In genomic region chr16:2343211-2343610, GRCh38 we compare ENCODE assay signal across 21 cellular contexts. TPM values are rescaled to one million over a fixed set of nuclear protein-coding genes. Genes with fewer than 3 reads are reported as not detected.
A peak's percentile ranks its signal among the peaks of the same experiment; 100 is the strongest.
DNase-seq lines count a peak whose midpoint lies in the region; ATAC-seq and TF ChIP-seq lines count a peak whose summit lies in the region.
"Had no signal": no experiment of that assay in that cellular context is flagged by ENCODE, and none has a peak within 500 bp of the region (broad histone marks: within the 10 kb centered on the region; RNA-seq: fewer than 3 reads in every experiment).

No MANE protein-coding gene starts in this region.

- H3K27me3 ChIP-seq in vagina: no peaks in the 10 kb centered on the region

- H3K4me1 ChIP-seq in vagina: peaks cover 22% of the 10 kb centered on the region

- no peaks in the 10 kb centered on the region for H3K9me3 Mint-ChIP-seq in activated T-cell treated with anti-CD3 and anti-CD28 coated beads, Interleukin-2, amount 50 U/mL, for 72 hours
- H3K9me3 Mint-ChIP-seq in neural crest cell (no peaks in the 10 kb centered on the region), type B pancreatic cell (no peaks in the 10 kb centered on the region)
- H3K9me3 Mint-ChIP-seq: CD8-positive, alpha-beta memory T cell; HFFc6 had no signal

- no peak overlapping the region for H3K4me3 ChIP-seq in vagina
- H3K4me3 ChIP-seq: BLaER1, HAP-1 had no signal

- ATAC-seq in activated T-cell treated with anti-CD3 and anti-CD28 coated beads, Interleukin-2, amount 50 U/mL, for 72 hours (replicated peaks in 1 of 2): no peak
- ATAC-seq in T-helper 17 cell: no peak

- peak overlapping the region in 1 of 2 donors; percentile 29 for H3K4me3 Mint-ChIP-seq in activated T-cell treated with anti-CD3 and anti-CD28 coated beads, Interleukin-2, amount 50 U/mL, for 72 hours
- H3K4me3 Mint-ChIP-seq in T-helper 17 cell (no peak overlapping the region), neural crest cell (peak overlapping the region; percentile 52), type B pancreatic cell (no peak overlapping the region)
- H3K4me3 Mint-ChIP-seq: HFFc6 had no signal

- no peaks in the 10 kb centered on the region for H3K9me3 ChIP-seq in T-helper 17 cell (ENCODE audit: control insufficient read depth, low read length, poor library complexity, severe bottlenecking)
- H3K9me3 ChIP-seq in vagina: no peaks in the 10 kb centered on the region
- H3K9me3 ChIP-seq: BLaER1 had no signal

- peaks cover 14% of the 10 kb centered on the region for H3K27me3 Mint-ChIP-seq in activated T-cell treated with anti-CD3 and anti-CD28 coated beads, Interleukin-2, amount 50 U/mL, for 72 hours (ENCODE audit: low read depth)
- H3K27me3 Mint-ChIP-seq in T-helper 17 cell: no peaks in the 10 kb centered on the region
- peaks cover 58% of the 10 kb centered on the region for H3K27me3 Mint-ChIP-seq in neural crest cell (ENCODE audit: low read depth)
- peaks cover 53% of the 10 kb centered on the region for H3K27me3 Mint-ChIP-seq in type B pancreatic cell
- H3K27me3 Mint-ChIP-seq: B cell had no signal

- peaks cover 0 to 5% of the 10 kb centered on the region in 2 donors for H3K36me3 Mint-ChIP-seq in activated T-cell treated with anti-CD3 and anti-CD28 coated beads, Interleukin-2, amount 50 U/mL, for 72 hours (ENCODE audit: insufficient read depth in 2 of 2)
- H3K36me3 Mint-ChIP-seq in T-helper 17 cell (ENCODE audit: low read depth): peaks cover 2% of the 10 kb centered on the region
- H3K36me3 Mint-ChIP-seq in neural crest cell (ENCODE audit: low read depth): no peaks in the 10 kb centered on the region
- H3K36me3 Mint-ChIP-seq in type B pancreatic cell: no peaks in the 10 kb centered on the region
- H3K36me3 Mint-ChIP-seq: CD4-positive, CD25-positive, alpha-beta regulatory T cell; CD8-positive, alpha-beta memory T cell had no signal

- no peak overlapping the region for H3K27ac ChIP-seq in vagina
- H3K27ac ChIP-seq: 22Rv1, BLaER1, C4-2B had no signal

- peak overlapping the region; percentile 42 for H3K27ac Mint-ChIP-seq in activated T-cell treated with anti-CD3 and anti-CD28 coated beads, Interleukin-2, amount 50 U/mL, for 72 hours
- H3K27ac Mint-ChIP-seq in T-helper 17 cell (peak overlapping the region; percentile 34), neural crest cell (ENCODE audit: unreplicated experiment) (no peak overlapping the region), type B pancreatic cell (no peak overlapping the region)
- H3K27ac Mint-ChIP-seq: B cell; CD4-positive, CD25-positive, alpha-beta regulatory T cell; HFFc6 had no signal

- H3K36me3 ChIP-seq in vagina: no peaks in the 10 kb centered on the region
- H3K36me3 ChIP-seq: BLaER1, HAP-1 had no signal

- intact Hi-C loops in vagina (cut with DNase I): no loop called here

- no peak for DNase-seq in activated T-cell treated with anti-CD3 and anti-CD28 coated beads, Interleukin-2, amount 50 U/mL, for 72 hours
- DNase-seq in activated T-cell treated with anti-CD3 and anti-CD28 coated beads, Interleukin-2, amount 50 U/mL, for 48 hours: no peak
- DNase-seq in T-helper 17 cell (no peak), neural crest cell (ENCODE audit: low read depth, low spot score) (no peak), type B pancreatic cell (ENCODE audit: extremely low spot score, unreplicated experiment) (peak; percentile 7), NCI-H1436 treated with DMSO at 0.1 percent for 48 hours (lab: John Stamatoyannopoulos, UW) (no peak), vagina (ENCODE audit: extremely low spot score in 2 of 2) (no peak), SW 1271 (lab: John Stamatoyannopoulos, UW) (no peak)
- DNase-seq: CD4-positive, CD25-positive, alpha-beta regulatory T cell; CD8-positive, alpha-beta memory T cell; DMS 273 treated with DMSO at 0.1 percent for 48 hours; DMS79; EL; GF-D8; GOT3; HFFc6 had no signal

- TF ChIP-seq CTCF in neural crest cell (conservative IDR thresholded peaks at IDR 0.05) (no peak), type B pancreatic cell (conservative IDR thresholded peaks at IDR 0.05) (no peak), vagina (IDR thresholded peaks at IDR 0.05) (no peak)

- peaks cover 16% of the 10 kb centered on the region for H3K4me1 Mint-ChIP-seq in activated T-cell treated with anti-CD3 and anti-CD28 coated beads, Interleukin-2, amount 50 U/mL, for 72 hours (ENCODE audit: low read depth)
- H3K4me1 Mint-ChIP-seq in T-helper 17 cell (peaks cover 10% of the 10 kb centered on the region), neural crest cell (peaks cover 8% of the 10 kb centered on the region), type B pancreatic cell (ENCODE audit: unreplicated experiment) (peaks cover 5% of the 10 kb centered on the region)

- no peak for TF ChIP-seq POLR2A in vagina (IDR thresholded peaks at IDR 0.05)

RNA-seq across cellular contexts. Expression of gene ABCA3, which starts 2.7 kb away (rescaled TPM):
- 10 to 100 TPM; 13.7 to 14.6 TPM for total RNA-seq in activated T-cell treated with anti-CD3 and anti-CD28 coated beads, Interleukin-2, amount 50 U/mL, for 72 hours
- total RNA-seq in T-helper 17 cell: 10 to 100 TPM in 1 of 2 donors, 1 to 10 TPM in 1; 8.3 to 10.5 TPM
- 19.6 TPM in 2 replicates for total RNA-seq in neural crest cell
- 10.5 and 12.5 TPM in 2 replicates for total RNA-seq in type B pancreatic cell (ENCODE audit: low replicate concordance)
- total RNA-seq in vagina: 5.4 TPM

Comparison
In these comparisons a context has a peak if more than half of its experiments do, and no peak if none do; other contexts are left out.
1. H3K27ac Mint-ChIP-seq: peak in activated T-cell treated with anti-CD3 and anti-CD28 coated beads, Interleukin-2, amount 50 U/mL, for 72 hours (single experiment) and T-helper 17 cell (single experiment); none in neural crest cell (single experiment) and type B pancreatic cell (single experiment).